ENCODE assay signal across 11 cellular contexts in the genomic region with DNA sequence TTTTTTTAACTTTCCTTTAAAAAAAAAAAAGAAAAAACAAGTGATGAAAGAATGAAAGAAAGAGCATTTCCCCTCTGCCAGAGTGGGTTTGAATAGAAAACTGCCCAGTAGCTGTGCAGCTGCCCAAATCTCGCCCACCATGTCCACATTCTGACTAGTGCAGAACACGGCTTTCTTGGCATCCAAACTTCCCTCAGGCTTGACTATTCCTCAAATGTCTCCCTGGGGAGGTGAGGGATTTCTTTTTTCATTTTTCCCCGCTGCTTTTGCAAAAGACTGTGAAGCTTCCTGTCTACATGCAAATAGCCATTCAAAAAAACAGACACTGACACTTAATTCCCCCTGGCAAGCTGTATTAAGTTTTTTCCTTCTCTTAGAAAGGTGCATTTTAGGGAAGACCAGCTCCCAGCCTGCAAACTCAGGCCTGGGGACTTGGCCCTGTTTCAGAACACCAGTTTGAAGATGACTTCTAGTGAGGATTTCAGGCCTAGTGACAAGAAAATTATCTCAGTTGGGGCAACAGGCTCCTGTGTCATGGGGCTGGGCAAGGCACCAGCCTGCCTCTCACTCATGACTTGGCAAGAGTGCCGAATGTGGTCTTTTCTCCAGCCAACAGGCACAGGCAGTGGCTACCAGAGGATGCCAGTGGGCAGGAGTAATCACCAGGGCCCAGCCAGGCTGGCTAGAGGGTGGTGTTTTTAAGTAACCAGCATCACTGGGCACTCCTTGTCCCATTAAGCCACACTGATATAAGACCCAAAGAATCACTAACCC.
DNase-seq lines count a peak whose midpoint lies in the region; ATAC-seq lines count a peak whose summit lies in the region.
"Had no signal": no experiment of that assay in that cellular context is flagged by ENCODE, and none has a peak within 500 bp of the region (broad histone marks: within the 10 kb centered on the region; RNA-seq: fewer than 3 reads in every experiment).

No MANE protein-coding gene starts in this region.

- DNase-seq in GM04503 (ENCODE audit: low read depth), result peak; percentile 23
- DNase-seq in anterior cingulate cortex (lab: John Stamatoyannopoulos, UW), result peak in 42 of 58 donors; percentile 10 to 74 (median 43)
- DNase-seq in Right ventricle myocardium superior, result peak; percentile 74
- DNase-seq in renal cortical epithelial cell (ENCODE audit: low read depth), result peak; percentile 20
- no peak for DNase-seq in activated T-cell treated with anti-CD3 and anti-CD28 coated beads, Interleukin-2, amount 50 U/mL, for 1 hour
- no peak for DNase-seq in SW 1271 (lab: John Stamatoyannopoulos, UW)
- DNase-seq: Caco-2, NCI-H187 treated with DMSO at 0.1 percent for 48 hours, T-cell had no signal

- ATAC-seq in Right ventricle myocardium superior (ENCODE audit: poor library complexity) (peak; percentile 83), HG03571 (IDR thresholded peaks at IDR 0.05; ENCODE audit: unreplicated experiment) (no peak), GM21526 (IDR thresholded peaks at IDR 0.05; ENCODE audit: low FRiP score, unreplicated experiment) (no peak)
- ATAC-seq: T-cell had no signal

- intact Hi-C loops in Right ventricle myocardium superior (cut with DNase I), result no loop called here

Comparison
In these comparisons a context has a peak if more than half of its experiments do, and no peak if none do; other contexts are left out.
1. DNase-seq: peak in GM04503 (single experiment), anterior cingulate cortex (42 of 58), Right ventricle myocardium superior (single experiment) and renal cortical epithelial cell (single experiment); none in activated T-cell treated with anti-CD3 and anti-CD28 coated beads, Interleukin-2, amount 50 U/mL, for 1 hour (single experiment) and SW 1271 (0 of 2).